In the genomic region with DNA sequence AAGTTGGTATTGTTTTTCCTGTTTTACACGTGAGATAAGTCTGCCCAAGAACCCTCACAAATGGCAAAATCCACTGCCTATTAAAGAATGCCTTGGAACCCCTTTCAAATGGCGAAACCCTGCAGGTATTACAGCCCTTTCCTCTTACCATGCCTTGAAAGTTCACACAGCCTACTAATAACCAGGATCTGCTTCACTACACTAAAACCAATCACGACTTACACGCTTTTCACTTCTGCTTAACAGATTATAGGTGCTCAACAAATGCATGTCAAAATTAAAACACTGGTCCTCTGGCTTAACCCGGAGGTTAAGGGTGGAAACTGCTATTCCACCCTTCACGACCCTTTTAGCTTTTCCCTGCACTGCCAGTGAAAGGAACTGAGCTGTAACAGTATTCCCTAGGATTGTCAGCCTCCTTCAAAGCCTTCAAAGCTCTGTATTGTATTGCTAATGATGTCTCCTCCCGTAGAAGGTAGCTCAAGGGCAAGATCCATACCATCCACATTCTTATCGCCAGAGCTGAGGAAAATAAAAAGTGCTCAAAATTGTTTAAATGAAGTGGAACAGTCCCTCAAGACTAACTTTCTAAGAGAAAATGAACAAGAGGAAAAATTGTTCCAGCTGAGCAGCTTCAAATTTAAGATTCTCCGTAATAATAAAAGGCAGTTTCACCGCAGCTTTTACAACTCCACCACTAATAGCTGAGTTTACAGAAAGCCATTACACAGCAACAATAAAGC, we compare ENCODE assay signal across 8 cellular contexts. TPM values are rescaled to one million over a fixed set of nuclear protein-coding genes. Genes with fewer than 3 reads are reported as not detected.
DNase-seq lines count a peak whose midpoint lies in the region; ATAC-seq, FAIRE-seq and TF ChIP-seq lines count a peak whose summit lies in the region.

No MANE protein-coding gene starts in this region.

- H4K20me1 ChIP-seq in keratinocyte (ENCODE audit: control insufficient read depth, extremely low read depth, insufficient read depth, low read length) = no peaks in the 10 kb centered on the region

- H3K27me3 ChIP-seq in HL-60 (ENCODE audit: insufficient read depth, poor library complexity, severe bottlenecking) (no peaks in the 10 kb centered on the region), keratinocyte (ENCODE audit: control insufficient read depth, extremely low read depth, insufficient read depth, low read length) (no peaks in the 10 kb centered on the region), stomach smooth muscle (ENCODE audit: control insufficient read depth in 1 of 2, insufficient read depth in 2 of 2, low read length in 2 of 2) (no peaks in the 10 kb centered on the region)

- no peaks in the 10 kb centered on the region for H3K9me1 ChIP-seq in keratinocyte (ENCODE audit: control insufficient read depth, extremely low read depth, insufficient read depth, low read length)

- H3K27ac ChIP-seq in HL-60 (replicated peaks) (peak overlapping the region; percentile 83), angular gyrus (ENCODE audit: low read depth, low read length) (peak overlapping the region; percentile 86), keratinocyte (ENCODE audit: control insufficient read depth, insufficient read depth, low read length) (peak overlapping the region; percentile 77), stomach smooth muscle (ENCODE audit: low read length) (peak overlapping the region; percentile 69)

- no peak for ATAC-seq in HG03025 (IDR thresholded peaks at IDR 0.05; ENCODE audit: low FRiP score, unreplicated experiment)

- H3K36me3 ChIP-seq in keratinocyte (ENCODE audit: control insufficient read depth in 2 of 2, extremely low read depth in 1 of 2, insufficient read depth in 2 of 2, low read length in 2 of 2) = peaks cover 0 to 6% of the 10 kb centered on the region in 2 experiments
- no peaks in the 10 kb centered on the region for H3K36me3 ChIP-seq in stomach smooth muscle (ENCODE audit: control insufficient read depth in 2 of 2, insufficient read depth in 2 of 2, low read length in 2 of 2)

- H3K4me3 ChIP-seq in HL-60 (replicated peaks; ENCODE audit: insufficient read depth, low read length) (peak overlapping the region; percentile 99), keratinocyte (ENCODE audit: control insufficient read depth in 2 of 3, extremely low read depth in 1 of 3, insufficient read depth in 2 of 3, low read depth in 1 of 3, low read length in 3 of 3) (peak overlapping the region; percentile 74 to 88 (median 87)), stomach smooth muscle (ENCODE audit: low read length in 2 of 2) (peak overlapping the region; percentile 96 to 97)

- DNase-seq in CD1c-positive myeloid dendritic cell (ENCODE audit: extremely low spot score) (peak; percentile 36), HL-60 (ENCODE audit: low read depth in 1 of 2, low spot score in 1 of 2) (no peak), keratinocyte (ENCODE audit: low read depth, low spot score) (no peak), T1000 (lab: John Stamatoyannopoulos, UW) (no peak), amygdala (lab: John Stamatoyannopoulos, UW) (no peak)

- H3K9me3 ChIP-seq in keratinocyte (ENCODE audit: control insufficient read depth, low read depth, low read length) (no peaks in the 10 kb centered on the region), stomach smooth muscle (ENCODE audit: control insufficient read depth in 2 of 2, low read length in 2 of 2) (no peaks in the 10 kb centered on the region)

- H3K9ac ChIP-seq in keratinocyte (ENCODE audit: control insufficient read depth, extremely low read depth, insufficient read depth, low read length) (peak overlapping the region; percentile 87), stomach smooth muscle (ENCODE audit: low read length in 2 of 2) (peak overlapping the region; percentile 82 to 84)

- H3K4me1 ChIP-seq in keratinocyte (ENCODE audit: control insufficient read depth, extremely low read depth, insufficient read depth, low read length) (peaks cover 18% of the 10 kb centered on the region), stomach smooth muscle (ENCODE audit: control insufficient read depth, insufficient read depth, low read length) (peaks cover 11% of the 10 kb centered on the region)

- no peak for FAIRE-seq in keratinocyte (lab: Jason Lieb, UNC)

- peak overlapping the region; percentile 98 for H3K4me2 ChIP-seq in keratinocyte (ENCODE audit: control insufficient read depth, extremely low read depth, insufficient read depth, low read depth, low read length)

- H3K79me2 ChIP-seq in keratinocyte (ENCODE audit: control insufficient read depth, insufficient read depth, low read length) = peaks cover 16% of the 10 kb centered on the region

- no peak for TF ChIP-seq CTCF in HL-60 (IDR thresholded peaks at IDR 0.05; ENCODE audit: insufficient read depth, low read length)
- no peak for TF ChIP-seq CTCF in keratinocyte (optimal IDR thresholded peaks at IDR 0.05 in 1 of 3, IDR thresholded peaks at IDR 0.05 in 1 of 3, conservative IDR thresholded peaks at IDR 0.05 in 1 of 3; ENCODE audit: extremely low read depth in 1 of 3, insufficient read depth in 2 of 3, low read length in 3 of 3)

- dilution Hi-C loops in keratinocyte (cut with MboI; ENCODE audit: extremely low pct_ligation_motif_present, low sequenced_read_pairs) = no loop called here

- peak overlapping the region; percentile 97 for H2AFZ ChIP-seq in keratinocyte (ENCODE audit: control insufficient read depth, low read length)

RNA-seq across cellular contexts. Expression of a gene that starts 1.0 kb away (rescaled TPM):
- 3.5 to 5.5 TPM (median 3.9 TPM) in 3 replicates for polyA plus RNA-seq in keratinocyte
- polyA plus RNA-seq in keratinocyte (2011; ENCODE audit: low read depth) = 9.2 TPM
- 3.4 and 5.2 TPM in 2 replicates for polyA plus RNA-seq in keratinocyte (2011; cell fraction: cytosol; rRNA removed)
- 4.6 and 6.7 TPM in 2 replicates for polyA plus RNA-seq in keratinocyte (2011; cell fraction: nucleus; rRNA removed)
- 4.5 and 7.6 TPM in 2 replicates for polyA plus RNA-seq in keratinocyte (2012; ENCODE audit: low replicate concordance)
- polyA minus RNA-seq in keratinocyte = 0.46 to 2.2 TPM (median 1.2 TPM) in 3 replicates
- 5.0 TPM for polyA minus RNA-seq in keratinocyte (2011; cell fraction: cytosol; rRNA and poly(A)+ RNA removed)
- polyA minus RNA-seq in keratinocyte (2011; cell fraction: nucleus; rRNA and poly(A)+ RNA removed) = 5.0 and 7.1 TPM in 2 replicates
